ENCODE assay signal across 2 cellular contexts in the genomic region with DNA sequence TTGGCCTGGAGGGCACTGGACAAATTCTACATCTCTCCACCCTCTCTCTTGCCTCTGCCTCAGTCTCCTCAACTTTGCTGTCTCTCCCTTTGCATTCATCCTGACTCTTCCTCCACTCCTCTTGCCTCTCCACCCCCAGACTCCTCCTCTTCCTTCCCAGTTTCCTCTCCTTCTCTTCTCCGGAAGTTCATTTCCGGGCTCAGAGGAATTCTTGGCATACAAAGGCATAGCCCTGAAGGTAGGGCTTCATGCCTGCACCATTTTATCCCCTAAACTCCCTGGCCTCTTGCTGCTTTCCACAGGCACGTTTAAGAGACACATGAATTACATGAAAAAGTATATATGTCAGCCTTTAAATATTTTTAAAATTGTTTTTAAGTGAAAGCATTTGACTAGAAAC.
TF ChIP-seq lines count a peak whose summit lies in the region.

No MANE protein-coding gene starts in this region.

TF ChIP-seq in GM23338, 12 proteins besides CTCF, POLR2A, EP300 and RAD21 (continued from another document):
- no peak for TF ChIP-seq ETS1 (IDR thresholded peaks at IDR 0.05)
- no peak for TF ChIP-seq ZNF114 (CRISPR knock-in tag; IDR thresholded peaks at IDR 0.05)
- TF ChIP-seq CREB1 (CRISPR knock-in tag; IDR thresholded peaks at IDR 0.05; ENCODE audit: low read depth): no peak
- TF ChIP-seq POLR2AphosphoS5 (IDR thresholded peaks at IDR 0.05; ENCODE audit: low read depth): no peak
- TF ChIP-seq NANOG (IDR thresholded peaks at IDR 0.05; ENCODE audit: borderline replicate concordance): no peak
- TF ChIP-seq STAT1 (IDR thresholded peaks at IDR 0.05; ENCODE audit: unreplicated experiment): no peak
- no peak for TF ChIP-seq JUNB (IDR thresholded peaks at IDR 0.05; ENCODE audit: unreplicated experiment)
- TF ChIP-seq EZH2 (IDR thresholded peaks at IDR 0.05; ENCODE audit: low read depth, unreplicated experiment): no peak
- TF ChIP-seq, protein P1, sequence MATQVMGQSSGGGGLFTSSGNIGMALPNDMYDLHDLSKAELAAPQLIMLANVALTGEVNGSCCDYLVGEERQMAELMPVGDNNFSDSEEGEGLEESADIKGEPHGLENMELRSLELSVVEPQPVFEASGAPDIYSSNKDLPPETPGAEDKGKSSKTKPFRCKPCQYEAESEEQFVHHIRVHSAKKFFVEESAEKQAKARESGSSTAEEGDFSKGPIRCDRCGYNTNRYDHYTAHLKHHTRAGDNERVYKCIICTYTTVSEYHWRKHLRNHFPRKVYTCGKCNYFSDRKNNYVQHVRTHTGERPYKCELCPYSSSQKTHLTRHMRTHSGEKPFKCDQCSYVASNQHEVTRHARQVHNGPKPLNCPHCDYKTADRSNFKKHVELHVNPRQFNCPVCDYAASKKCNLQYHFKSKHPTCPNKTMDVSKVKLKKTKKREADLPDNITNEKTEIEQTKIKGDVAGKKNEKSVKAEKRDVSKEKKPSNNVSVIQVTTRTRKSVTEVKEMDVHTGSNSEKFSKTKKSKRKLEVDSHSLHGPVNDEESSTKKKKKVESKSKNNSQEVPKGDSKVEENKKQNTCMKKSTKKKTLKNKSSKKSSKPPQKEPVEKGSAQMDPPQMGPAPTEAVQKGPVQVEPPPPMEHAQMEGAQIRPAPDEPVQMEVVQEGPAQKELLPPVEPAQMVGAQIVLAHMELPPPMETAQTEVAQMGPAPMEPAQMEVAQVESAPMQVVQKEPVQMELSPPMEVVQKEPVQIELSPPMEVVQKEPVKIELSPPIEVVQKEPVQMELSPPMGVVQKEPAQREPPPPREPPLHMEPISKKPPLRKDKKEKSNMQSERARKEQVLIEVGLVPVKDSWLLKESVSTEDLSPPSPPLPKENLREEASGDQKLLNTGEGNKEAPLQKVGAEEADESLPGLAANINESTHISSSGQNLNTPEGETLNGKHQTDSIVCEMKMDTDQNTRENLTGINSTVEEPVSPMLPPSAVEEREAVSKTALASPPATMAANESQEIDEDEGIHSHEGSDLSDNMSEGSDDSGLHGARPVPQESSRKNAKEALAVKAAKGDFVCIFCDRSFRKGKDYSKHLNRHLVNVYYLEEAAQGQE (IDR thresholded peaks at IDR 0.05; ENCODE audit: unreplicated experiment): no peak
- TF ChIP-seq ZNF462 (CRISPR knock-in tag; IDR thresholded peaks at IDR 0.05): no peak

TF ChIP-seq in WTC11, 78 proteins besides CTCF, POLR2A, EP300 and RAD21 (continued from another document):
- no peak for TF ChIP-seq GRHL2 (CRISPR knock-in tag; IDR thresholded peaks at IDR 0.05; ENCODE audit: insufficient replicate concordance, severe bottlenecking)
- TF ChIP-seq ESRRA (CRISPR knock-in tag; IDR thresholded peaks at IDR 0.05; ENCODE audit: borderline replicate concordance): no peak
- TF ChIP-seq SOX15 (CRISPR knock-in tag; IDR thresholded peaks at IDR 0.05): no peak
- TF ChIP-seq, protein P2, sequence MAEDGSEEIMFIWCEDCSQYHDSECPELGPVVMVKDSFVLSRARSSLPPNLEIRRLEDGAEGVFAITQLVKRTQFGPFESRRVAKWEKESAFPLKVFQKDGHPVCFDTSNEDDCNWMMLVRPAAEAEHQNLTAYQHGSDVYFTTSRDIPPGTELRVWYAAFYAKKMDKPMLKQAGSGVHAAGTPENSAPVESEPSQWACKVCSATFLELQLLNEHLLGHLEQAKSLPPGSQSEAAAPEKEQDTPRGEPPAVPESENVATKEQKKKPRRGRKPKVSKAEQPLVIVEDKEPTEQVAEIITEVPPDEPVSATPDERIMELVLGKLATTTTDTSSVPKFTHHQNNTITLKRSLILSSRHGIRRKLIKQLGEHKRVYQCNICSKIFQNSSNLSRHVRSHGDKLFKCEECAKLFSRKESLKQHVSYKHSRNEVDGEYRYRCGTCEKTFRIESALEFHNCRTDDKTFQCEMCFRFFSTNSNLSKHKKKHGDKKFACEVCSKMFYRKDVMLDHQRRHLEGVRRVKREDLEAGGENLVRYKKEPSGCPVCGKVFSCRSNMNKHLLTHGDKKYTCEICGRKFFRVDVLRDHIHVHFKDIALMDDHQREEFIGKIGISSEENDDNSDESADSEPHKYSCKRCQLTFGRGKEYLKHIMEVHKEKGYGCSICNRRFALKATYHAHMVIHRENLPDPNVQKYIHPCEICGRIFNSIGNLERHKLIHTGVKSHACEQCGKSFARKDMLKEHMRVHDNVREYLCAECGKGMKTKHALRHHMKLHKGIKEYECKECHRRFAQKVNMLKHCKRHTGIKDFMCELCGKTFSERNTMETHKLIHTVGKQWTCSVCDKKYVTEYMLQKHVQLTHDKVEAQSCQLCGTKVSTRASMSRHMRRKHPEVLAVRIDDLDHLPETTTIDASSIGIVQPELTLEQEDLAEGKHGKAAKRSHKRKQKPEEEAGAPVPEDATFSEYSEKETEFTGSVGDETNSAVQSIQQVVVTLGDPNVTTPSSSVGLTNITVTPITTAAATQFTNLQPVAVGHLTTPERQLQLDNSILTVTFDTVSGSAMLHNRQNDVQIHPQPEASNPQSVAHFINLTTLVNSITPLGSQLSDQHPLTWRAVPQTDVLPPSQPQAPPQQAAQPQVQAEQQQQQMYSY (CRISPR knock-in tag; IDR thresholded peaks at IDR 0.05): no peak
- TF ChIP-seq MYBL2 (CRISPR knock-in tag; IDR thresholded peaks at IDR 0.05): no peak
- TF ChIP-seq CREB1 (CRISPR knock-in tag; IDR thresholded peaks at IDR 0.05): no peak
- TF ChIP-seq, protein P3, sequence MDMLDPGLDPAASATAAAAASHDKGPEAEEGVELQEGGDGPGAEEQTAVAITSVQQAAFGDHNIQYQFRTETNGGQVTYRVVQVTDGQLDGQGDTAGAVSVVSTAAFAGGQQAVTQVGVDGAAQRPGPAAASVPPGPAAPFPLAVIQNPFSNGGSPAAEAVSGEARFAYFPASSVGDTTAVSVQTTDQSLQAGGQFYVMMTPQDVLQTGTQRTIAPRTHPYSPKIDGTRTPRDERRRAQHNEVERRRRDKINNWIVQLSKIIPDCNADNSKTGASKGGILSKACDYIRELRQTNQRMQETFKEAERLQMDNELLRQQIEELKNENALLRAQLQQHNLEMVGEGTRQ (CRISPR knock-in tag; IDR thresholded peaks at IDR 0.05): no peak
- no peak for TF ChIP-seq ZNF317 (CRISPR knock-in tag; IDR thresholded peaks at IDR 0.05; ENCODE audit: borderline replicate concordance, low read depth)
- no peak for TF ChIP-seq RORB (CRISPR knock-in tag; IDR thresholded peaks at IDR 0.05)
- TF ChIP-seq FOXP1 (CRISPR knock-in tag; IDR thresholded peaks at IDR 0.05; ENCODE audit: borderline replicate concordance): no peak
- TF ChIP-seq TEAD1 (CRISPR knock-in tag; IDR thresholded peaks at IDR 0.05): no peak
